ENCODE assay signal across 1 cellular context in genomic region chr16:89490386-89491237, GRCh38.
A peak's percentile ranks its signal among the peaks of the same experiment; 100 is the strongest.
TF ChIP-seq lines count a peak whose summit lies in the region.

Gene ANKRD11 (minus strand): TSS chr16:89490561. CDS start chr16:89317019, 173,542 bp downstream.

TF ChIP-seq in K562, 482 proteins besides CTCF, POLR2A, EP300 and RAD21 (continued from another document and continues in another):
- TF ChIP-seq RBBP5 (IDR thresholded peaks at IDR 0.05; ENCODE audit: borderline replicate concordance, insufficient read depth, low read length, poor library complexity, severe bottlenecking) = peak; percentile 85
- TF ChIP-seq SMAD2 (IDR thresholded peaks at IDR 0.05; ENCODE audit: low read depth, low read length) = no peak
- no peak for TF ChIP-seq HDGF (IDR thresholded peaks at IDR 0.05)
- peak; percentile 92 for TF ChIP-seq PRDM10 (IDR thresholded peaks at IDR 0.05; ENCODE audit: partially characterized antibody)
- TF ChIP-seq RNF2 (IDR thresholded peaks at IDR 0.05) = no peak
- TF ChIP-seq ZBTB40 (IDR thresholded peaks at IDR 0.05) = peak; percentile 52; the same call in 1 of the 2 replicates
- TF ChIP-seq ZBTB40 (CRISPR knock-in tag; IDR thresholded peaks at IDR 0.05) = no peak
- no peak; the same call in none of the 2 replicates for TF ChIP-seq NR2C2 (CRISPR knock-in tag; IDR thresholded peaks at IDR 0.05)
- peak; percentile 56 for TF ChIP-seq NR2C2 (tag; IDR thresholded peaks at IDR 0.05)
- no peak for TF ChIP-seq SIRT6 (IDR thresholded peaks at IDR 0.05; ENCODE audit: low read depth, low read length)
- no peak for TF ChIP-seq RCOR1 (IDR thresholded peaks at IDR 0.05; ENCODE audit: borderline replicate concordance in 1 of 2, low read depth in 2 of 2, low read length in 2 of 2)
- TF ChIP-seq KAT7 (CRISPR knock-in tag; IDR thresholded peaks at IDR 0.05; ENCODE audit: borderline replicate concordance) = peak; percentile 93; the same call in 1 of the 2 replicates
- 0 out of 2 replicates have a peak, but pooled peaks have one; percentile 28 for TF ChIP-seq MXI1 (IDR thresholded peaks at IDR 0.05; ENCODE audit: low read depth, low read length)
- TF ChIP-seq SUPT5H (IDR thresholded peaks at IDR 0.05) = peak; percentile 73
- TF ChIP-seq NKRF (IDR thresholded peaks at IDR 0.05; ENCODE audit: borderline replicate concordance) = peak; percentile 92
- TF ChIP-seq ID3 (CRISPR knock-in tag; IDR thresholded peaks at IDR 0.05) = no peak
- no peak for TF ChIP-seq ID3 (tag; IDR thresholded peaks at IDR 0.05)
- TF ChIP-seq FOXJ3 (CRISPR knock-in tag; IDR thresholded peaks at IDR 0.05) = no peak
- TF ChIP-seq CHD2 (IDR thresholded peaks at IDR 0.05; ENCODE audit: low read depth, low read length) = peak; percentile 88
- no peak for TF ChIP-seq U2AF2 (optimal IDR thresholded peaks at IDR 0.05; ENCODE audit: low read depth, low read length)
- TF ChIP-seq ZNF830 (CRISPR knock-in tag; IDR thresholded peaks at IDR 0.05) = peak; percentile 79; the same call in 1 of the 2 replicates
- TF ChIP-seq E2F1 (CRISPR knock-in tag; IDR thresholded peaks at IDR 0.05) = 0 out of 2 replicates have a peak, but pooled peaks have one; percentile 41
- TF ChIP-seq SIN3A (IDR thresholded peaks at IDR 0.05; ENCODE audit: borderline replicate concordance in 2 of 2, control insufficient read depth in 1 of 2, low read depth in 2 of 2, low read length in 2 of 2) = peak; percentile 82 to 90; a peak in 2 of 4 replicates
- TF ChIP-seq RBFOX2 (IDR thresholded peaks at IDR 0.05; ENCODE audit: low read depth, low read length) = peak; percentile 98
- peak; percentile 29 to 94; a peak in 2 of 4 replicates for TF ChIP-seq TEAD1 (CRISPR knock-in tag; IDR thresholded peaks at IDR 0.05)
- no peak for TF ChIP-seq CHAMP1 (IDR thresholded peaks at IDR 0.05)
- peak; percentile 46; the same call in 1 of the 2 replicates for TF ChIP-seq POLR2H (tag; IDR thresholded peaks at IDR 0.05; ENCODE audit: low read depth)
- TF ChIP-seq BRD4 (IDR thresholded peaks at IDR 0.05) = peak; percentile 37; the same call in 1 of the 2 replicates
- peak; percentile 88 for TF ChIP-seq EGR1 (conservative IDR thresholded peaks at IDR 0.05)
- TF ChIP-seq ZNF766 (CRISPR knock-in tag; conservative IDR thresholded peaks at IDR 0.05) = no peak
- peak; percentile 72 for TF ChIP-seq GABPB1 (CRISPR knock-in tag; IDR thresholded peaks at IDR 0.05)
- no peak for TF ChIP-seq NFE2 (IDR thresholded peaks at IDR 0.05; ENCODE audit: low read depth)
- TF ChIP-seq MBD2 (IDR thresholded peaks at IDR 0.05; ENCODE audit: borderline replicate concordance, low read depth) = peak; percentile 98
- TF ChIP-seq PCBP1 (IDR thresholded peaks at IDR 0.05; ENCODE audit: low read depth, low read length, poor library complexity, severe bottlenecking) = peak; percentile 76
- peak; percentile 93 for TF ChIP-seq CEBPZ (IDR thresholded peaks at IDR 0.05; ENCODE audit: borderline replicate concordance, low read depth, low read length)
- peak; percentile 60 to 63 for TF ChIP-seq MAZ (CRISPR knock-in tag; conservative IDR thresholded peaks at IDR 0.05 in 1 of 2, IDR thresholded peaks at IDR 0.05 in 1 of 2)
- no peak for TF ChIP-seq ZNF707 (CRISPR knock-in tag; conservative IDR thresholded peaks at IDR 0.05)
- TF ChIP-seq PHB2 (IDR thresholded peaks at IDR 0.05; ENCODE audit: low read depth) = no peak
- TF ChIP-seq ZNF445 (CRISPR knock-in tag; IDR thresholded peaks at IDR 0.05; ENCODE audit: low read depth) = no peak
